Comparison of ENCODE assay signal across 31 cellular contexts in the genomic region with DNA sequence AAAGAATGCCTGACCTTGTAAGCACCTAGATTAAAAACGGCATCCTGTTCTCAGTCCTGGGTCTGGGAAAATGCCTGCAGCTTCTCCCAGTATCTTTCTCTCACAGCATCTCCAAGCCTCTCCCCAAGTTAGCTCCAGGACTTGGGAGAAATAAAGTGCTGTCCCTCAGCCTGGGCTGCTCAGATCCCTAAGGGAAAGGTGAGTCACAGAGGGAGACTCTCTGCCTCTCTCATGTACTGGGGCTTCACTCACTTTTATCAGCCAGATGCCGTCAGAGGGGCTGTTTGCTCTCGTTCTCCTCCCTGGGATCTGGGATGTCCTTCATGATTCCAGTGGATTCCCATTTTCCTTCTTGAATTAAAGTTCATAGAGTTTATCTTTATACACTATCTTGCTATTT.
"Had no signal": no experiment of that assay in that cellular context is flagged by ENCODE, and none has a peak within 500 bp of the region (broad histone marks: within the 10 kb centered on the region; RNA-seq: fewer than 3 reads in every experiment).

No MANE protein-coding gene starts in this region.

- H3K36me3 ChIP-seq: cardiac muscle cell, right atrium auricular region, spleen, thoracic aorta had no signal

- H3K4me1 ChIP-seq: body of pancreas, parathyroid adenoma, right atrium auricular region, spleen had no signal

- H3K27me3 Mint-ChIP-seq: activated CD4-positive, alpha-beta T cell treated with anti-CD3 and anti-CD28 coated beads for 36 hours; activated CD8-positive, alpha-beta memory T cell treated with anti-CD3 and anti-CD28 coated beads, Interleukin-2, amount 10 ng/mL, durations not matched to agents 7 days and 5 days; activated naive CD8-positive, alpha-beta T cell; naive B cell had no signal

- ATAC-seq: activated CD4-positive, alpha-beta T cell treated with anti-CD3 and anti-CD28 coated beads for 36 hours; activated CD8-positive, alpha-beta memory T cell treated with anti-CD3 and anti-CD28 coated beads, Interleukin-2, amount 10 ng/mL, durations not matched to agents 7 days and 5 days; activated CD8-positive, alpha-beta T cell treated with anti-CD3 and anti-CD28 coated beads, Interleukin-2, amount 10 ng/mL, durations not matched to agents 7 days and 5 days; body of pancreas; left colon had no signal

- DNase-seq: activated CD4-positive, alpha-beta T cell treated with anti-CD3 and anti-CD28 coated beads for 36 hours; activated CD4-positive, CD25-positive, alpha-beta regulatory T cell; activated CD8-positive, alpha-beta memory T cell treated with anti-CD3 and anti-CD28 coated beads, Interleukin-2, amount 10 ng/mL, durations not matched to agents 7 days and 5 days; activated CD8-positive, alpha-beta T cell treated with anti-CD3 and anti-CD28 coated beads, Interleukin-2, amount 10 ng/mL, durations not matched to agents 7 days and 5 days; activated naive CD4-positive, alpha-beta T cell; activated T-cell treated with anti-CD3 and anti-CD28 coated beads, Interleukin-2, amount 50 U/mL, for 48 hours; anterior cingulate cortex; body of pancreas; cerebellar nuclear complex; dorsolateral prefrontal cortex; effector memory CD4-positive, alpha-beta T cell; head of caudate nucleus; hippocampal formation; kidney; left colon; mammary epithelial cell; naive B cell; nephron progenitor cell; nucleus accumbens; spleen; stimulated activated naive CD4-positive, alpha-beta T cell treated with Interleukin-2 at 50 U/mL for 16 hours; T-helper 2 cell; trophoblast cell had no signal

- H3K36me3 Mint-ChIP-seq: activated CD8-positive, alpha-beta memory T cell treated with anti-CD3 and anti-CD28 coated beads, Interleukin-2, amount 10 ng/mL, durations not matched to agents 7 days and 5 days; activated naive CD8-positive, alpha-beta T cell; mesothelial cell of epicardium; naive B cell had no signal

- H3K4me3 Mint-ChIP-seq: activated CD4-positive, alpha-beta T cell treated with anti-CD3 and anti-CD28 coated beads for 36 hours; activated CD8-positive, alpha-beta memory T cell treated with anti-CD3 and anti-CD28 coated beads, Interleukin-2, amount 10 ng/mL, durations not matched to agents 7 days and 5 days; activated CD8-positive, alpha-beta T cell treated with anti-CD3 and anti-CD28 coated beads, Interleukin-2, amount 10 ng/mL, durations not matched to agents 7 days and 5 days; activated naive CD8-positive, alpha-beta T cell; mesothelial cell of epicardium; naive B cell; nephron progenitor cell had no signal

- H3K27ac Mint-ChIP-seq: activated CD4-positive, alpha-beta T cell treated with anti-CD3 and anti-CD28 coated beads for 36 hours; activated CD8-positive, alpha-beta memory T cell treated with anti-CD3 and anti-CD28 coated beads, Interleukin-2, amount 10 ng/mL, durations not matched to agents 7 days and 5 days; activated CD8-positive, alpha-beta T cell treated with anti-CD3 and anti-CD28 coated beads, Interleukin-2, amount 10 ng/mL, durations not matched to agents 7 days and 5 days; activated naive CD8-positive, alpha-beta T cell; activated T-helper 2 cell treated with anti-CD3 and anti-CD28 coated beads, Interferon-gamma antibody, Interleukin-2, Interleukin-4, amounts not matched to agents 10 μg/mL and 5 μg/mL and 100 μg/mL, durations not matched to agents 14 hours and 24 hours and 36 hours; mesothelial cell of epicardium; naive B cell; nephron progenitor cell had no signal

- H2AFZ ChIP-seq: parathyroid adenoma had no signal

- H3K9me3 ChIP-seq: body of pancreas, right atrium auricular region, thoracic aorta had no signal

- H3K4me3 ChIP-seq: body of pancreas, cardiac muscle cell, coronary artery, dorsolateral prefrontal cortex, right atrium auricular region, spleen, thoracic aorta had no signal

- H3K9ac ChIP-seq: parathyroid adenoma had no signal

- H3K9me3 Mint-ChIP-seq: activated T-helper 2 cell treated with anti-CD3 and anti-CD28 coated beads, Interferon-gamma antibody, Interleukin-2, Interleukin-4, amounts not matched to agents 10 μg/mL and 5 μg/mL and 100 μg/mL, durations not matched to agents 14 hours and 24 hours and 36 hours; mesothelial cell of epicardium had no signal

- H3K27me3 ChIP-seq: body of pancreas, cardiac muscle cell, dorsolateral prefrontal cortex, right atrium auricular region, spleen had no signal

- H3K27ac ChIP-seq: body of pancreas, cardiac muscle cell, coronary artery, dorsolateral prefrontal cortex, parathyroid adenoma, right atrium auricular region, spleen, thoracic aorta had no signal

- H3K4me1 Mint-ChIP-seq: activated CD4-positive, alpha-beta T cell treated with anti-CD3 and anti-CD28 coated beads for 36 hours; activated CD8-positive, alpha-beta memory T cell treated with anti-CD3 and anti-CD28 coated beads, Interleukin-2, amount 10 ng/mL, durations not matched to agents 7 days and 5 days; mesothelial cell of epicardium; naive B cell had no signal
